8 cellular contexts compared by ENCODE assay signal in the genomic region with DNA sequence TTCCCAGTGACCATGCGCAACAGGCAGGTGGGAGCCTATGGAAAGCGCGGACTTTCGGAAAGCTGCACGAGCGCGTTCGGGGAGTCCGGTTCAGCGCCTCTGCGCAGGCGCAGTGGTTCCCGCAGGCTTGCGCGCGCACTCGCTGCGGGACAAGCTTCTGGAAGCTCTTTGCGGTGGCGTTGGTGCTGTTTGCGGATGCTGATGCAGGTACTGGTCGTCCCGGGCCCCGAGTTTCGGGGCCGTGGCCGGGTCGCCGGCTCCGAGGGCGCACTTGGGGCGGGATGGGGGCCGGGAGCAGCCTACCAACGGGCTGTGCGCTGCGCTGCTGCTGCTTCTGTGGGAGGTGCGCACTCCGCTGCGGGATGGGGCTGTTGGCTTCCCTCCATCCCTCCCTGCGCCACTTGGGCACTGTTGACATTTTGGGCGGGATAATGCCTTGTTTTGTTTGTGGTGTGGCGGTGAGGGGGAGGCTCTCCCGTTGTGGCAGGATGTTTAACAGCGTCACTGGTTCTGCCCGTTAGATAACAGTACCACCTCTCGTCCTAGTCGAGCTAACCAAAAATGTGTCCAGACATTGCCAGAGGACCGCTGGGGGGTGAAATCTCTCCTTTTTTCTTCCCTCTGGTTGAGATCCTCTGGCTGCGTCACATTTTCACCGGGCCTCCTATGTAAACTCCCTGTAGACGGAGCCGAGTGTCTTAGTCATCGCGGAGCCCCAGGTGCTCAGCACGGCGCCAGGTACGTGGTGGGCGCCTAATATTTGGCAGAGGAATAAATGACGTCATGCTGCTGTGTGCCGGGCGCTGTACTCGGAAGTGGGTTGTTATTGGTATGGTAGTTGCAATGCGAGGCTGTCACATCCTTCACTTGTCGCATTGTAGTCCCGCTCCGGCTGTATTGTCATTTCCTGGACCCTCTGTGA. TPM values are rescaled to one million over a fixed set of nuclear protein-coding genes. Genes with fewer than 3 reads are reported as not detected.
DNase-seq lines count a peak whose midpoint lies in the region; TF ChIP-seq lines count a peak whose summit lies in the region.

A gene (plus strand): TSS at position 124 of the 922 bp plus-strand sequence. CDS start 2,217 bp downstream, outside the sequence.

- no peak within 1 kb of the TSS for H2BK12ac ChIP-seq in mesenchymal stem cell (ENCODE audit: low read length in 2 of 2)

- peak within 1 kb of the TSS; percentile 76 to 96 for H3K4me3 ChIP-seq in mesenchymal stem cell (ENCODE audit: insufficient read depth in 1 of 2, low read depth in 1 of 2, low read length in 2 of 2)

- H2BK120ac ChIP-seq in mesenchymal stem cell (ENCODE audit: low read depth, low read length): no peak within 1 kb of the TSS

- DNase-seq in HEK293T (ENCODE audit: extremely low spot score): peak; percentile 66
- peak; percentile 80 for DNase-seq in NCI-H748 treated with DMSO at 0.1 percent for 48 hours (lab: John Stamatoyannopoulos, UW)
- peak; percentile 59 for DNase-seq in activated T-cell treated with anti-CD3 and anti-CD28 coated beads for 24 hours (ENCODE audit: low read depth)
- peak; percentile 90 for DNase-seq in endothelial cell (ENCODE audit: low spot score)
- peak; percentile 75 for DNase-seq in mesenchymal stem cell
- DNase-seq in stimulated activated CD4-positive, alpha-beta T cell treated with anti-CD3 and anti-CD28 coated beads, TNF-alpha, amount 100 ng/mL, for 1 hour (ENCODE audit: low read depth in 3 of 3, low spot score in 1 of 3): peak; percentile 32 to 52 (median 41)
- DNase-seq in KG1 (lab: John Stamatoyannopoulos, UW): no peak

- peak within 1 kb of the TSS; percentile 61 for H3K27ac ChIP-seq in C4-2B
- no peak within 1 kb of the TSS for H3K27ac ChIP-seq in mesenchymal stem cell (ENCODE audit: low read length, poor library complexity, severe bottlenecking)

- 1% methylated on average over 64 of the region's 66 CpGs for WGBS in mesenchymal stem cell

- H4K91ac ChIP-seq in mesenchymal stem cell (ENCODE audit: low read length): peak within 1 kb of the TSS; percentile 90

- H3K9ac ChIP-seq in mesenchymal stem cell (ENCODE audit: low read length): peak within 1 kb of the TSS; percentile 93

- H4K8ac ChIP-seq in mesenchymal stem cell (ENCODE audit: low read length): peak within 1 kb of the TSS; percentile 93

- H3K23ac ChIP-seq in mesenchymal stem cell (ENCODE audit: low read length in 2 of 2): no peak within 1 kb of the TSS

- no peak within 1 kb of the TSS for H2BK5ac ChIP-seq in mesenchymal stem cell (ENCODE audit: low read depth, low read length, poor library complexity, severe bottlenecking)

- H2BK15ac ChIP-seq in mesenchymal stem cell (ENCODE audit: low read depth, poor library complexity, severe bottlenecking): no peak within 1 kb of the TSS

- peaks cover 7% of the 10 kb centered on the region for H3K9me3 ChIP-seq in mesenchymal stem cell (ENCODE audit: control insufficient read depth, low read length)

- H3K4me2 ChIP-seq in mesenchymal stem cell (ENCODE audit: low read length, poor library complexity, severe bottlenecking): peak within 1 kb of the TSS; percentile 91

- H2AFZ ChIP-seq in mesenchymal stem cell (ENCODE audit: low read depth, low read length): peak within 1 kb of the TSS; percentile 48

- H3K27ac Mint-ChIP-seq in endothelial cell (ENCODE audit: unreplicated experiment): peak within 1 kb of the TSS; percentile 73

- peaks cover 6% of the 10 kb centered on the region for H3K4me1 ChIP-seq in mesenchymal stem cell (ENCODE audit: control insufficient read depth, insufficient read depth, low read depth, low read length)

- peaks cover 19% of the 10 kb centered on the region for H3K36me3 Mint-ChIP-seq in endothelial cell (ENCODE audit: low read depth, unreplicated experiment)

- TF ChIP-seq CTCF in C4-2B (conservative IDR thresholded peaks at IDR 0.05) (no peak), endothelial cell (IDR thresholded peaks at IDR 0.05; ENCODE audit: unreplicated experiment) (no peak)

- peak within 1 kb of the TSS; percentile 96 for H3K4me3 Mint-ChIP-seq in endothelial cell (ENCODE audit: unreplicated experiment)

- H3K14ac ChIP-seq in mesenchymal stem cell (ENCODE audit: low read length in 2 of 2): no peak within 1 kb of the TSS

- no peak within 1 kb of the TSS for H3K4ac ChIP-seq in mesenchymal stem cell (ENCODE audit: low read depth in 1 of 2, low read length in 2 of 2)

- CTCF ChIA-PET in HEK293T (lab: Yijun Ruan, JAX): interaction anchor here (0.7 to 1.3 kb wide), 2 partner anchors 13 to 61 kb away, joined by 3 read pairs; no protein-coding TSS in a partner anchor

- H3K79me1 ChIP-seq in mesenchymal stem cell (replicated peaks; ENCODE audit: low read length, poor library complexity, severe bottlenecking): peaks cover 2% of the 10 kb centered on the region

- H3K18ac ChIP-seq in mesenchymal stem cell (ENCODE audit: low read depth in 1 of 2, low read length in 2 of 2): peak within 1 kb of the TSS; percentile 16 to 89

- H2AK5ac ChIP-seq in mesenchymal stem cell (ENCODE audit: low read length, severe bottlenecking): no peak within 1 kb of the TSS

- peaks cover 0 to 8% of the 10 kb centered on the region in 2 experiments for H3K27me3 ChIP-seq in mesenchymal stem cell (ENCODE audit: control insufficient read depth in 1 of 2, insufficient read depth in 1 of 2, low read length in 2 of 2)

- H3K9me3 Mint-ChIP-seq in endothelial cell (ENCODE audit: unreplicated experiment): no peaks in the 10 kb centered on the region

- H3K4me1 Mint-ChIP-seq in endothelial cell (ENCODE audit: unreplicated experiment): peaks cover 48% of the 10 kb centered on the region

- H3K27me3 Mint-ChIP-seq in endothelial cell (ENCODE audit: unreplicated experiment): peaks cover 13% of the 10 kb centered on the region

- POLR2A ChIA-PET in HEK293T (lab: Yijun Ruan, JAX): interaction anchor here (0.6 to 1.8 kb wide), 9 partner anchors 8 to 48 kb away, joined by 3 to 8 read pairs (median 4); no protein-coding TSS in a partner anchor

- peaks cover 3 to 17% of the 10 kb centered on the region in 2 experiments for H3K36me3 ChIP-seq in mesenchymal stem cell (ENCODE audit: control insufficient read depth in 1 of 2, insufficient read depth in 2 of 2, low read depth in 1 of 2, low read length in 2 of 2)

TF ChIP-seq in HEK293T, 16 proteins besides CTCF, POLR2A, EP300 and RAD21:
- TF ChIP-seq SUZ12 (IDR thresholded peaks at IDR 0.05): no peak
- TF ChIP-seq CTBP1 (IDR thresholded peaks at IDR 0.05; ENCODE audit: borderline replicate concordance): no peak
- TF ChIP-seq ELF4 (IDR thresholded peaks at IDR 0.05): no peak
- TF ChIP-seq ARNT (IDR thresholded peaks at IDR 0.05): no peak
- no peak for TF ChIP-seq LEF1 (IDR thresholded peaks at IDR 0.05; ENCODE audit: borderline replicate concordance)
- no peak for TF ChIP-seq SP1 (IDR thresholded peaks at IDR 0.05)
- TF ChIP-seq HDGF (IDR thresholded peaks at IDR 0.05; ENCODE audit: borderline replicate concordance): no peak
- TF ChIP-seq ZNF384 (IDR thresholded peaks at IDR 0.05): no peak
- TF ChIP-seq TARDBP (IDR thresholded peaks at IDR 0.05): no peak
- TF ChIP-seq, protein P1, sequence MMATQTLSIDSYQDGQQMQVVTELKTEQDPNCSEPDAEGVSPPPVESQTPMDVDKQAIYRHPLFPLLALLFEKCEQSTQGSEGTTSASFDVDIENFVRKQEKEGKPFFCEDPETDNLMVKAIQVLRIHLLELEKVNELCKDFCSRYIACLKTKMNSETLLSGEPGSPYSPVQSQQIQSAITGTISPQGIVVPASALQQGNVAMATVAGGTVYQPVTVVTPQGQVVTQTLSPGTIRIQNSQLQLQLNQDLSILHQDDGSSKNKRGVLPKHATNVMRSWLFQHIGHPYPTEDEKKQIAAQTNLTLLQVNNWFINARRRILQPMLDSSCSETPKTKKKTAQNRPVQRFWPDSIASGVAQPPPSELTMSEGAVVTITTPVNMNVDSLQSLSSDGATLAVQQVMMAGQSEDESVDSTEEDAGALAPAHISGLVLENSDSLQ (IDR thresholded peaks at IDR 0.05): no peak
- TF ChIP-seq FOXK2 (IDR thresholded peaks at IDR 0.05): no peak
- TF ChIP-seq NFRKB (IDR thresholded peaks at IDR 0.05): no peak

RNA-seq across cellular contexts. Expression of the gene that starts here (rescaled TPM):
- total RNA-seq in endothelial cell (ENCODE audit: unreplicated experiment): 24.0 TPM
- 0.32 TPM for polyA plus RNA-seq in mesenchymal stem cell (2013, experiment 1 of 2)
- 0.34 TPM for polyA plus RNA-seq in mesenchymal stem cell (2013, experiment 2 of 2)
